ENCODE assay signal across 23 cellular contexts in genomic region chr3:103170651-103171050, GRCh38.
DNase-seq lines count a peak whose midpoint lies in the region; ATAC-seq and TF ChIP-seq lines count a peak whose summit lies in the region.
"Had no signal": no experiment of that assay in that cellular context is flagged by ENCODE, and none has a peak within 500 bp of the region (broad histone marks: within the 10 kb centered on the region; RNA-seq: fewer than 3 reads in every experiment).

No MANE protein-coding gene starts in this region.

- intact Hi-C loops in CD4-positive, alpha-beta memory T cell (cut with micrococcal nuclease) = no loop called here

- H3K27ac Mint-ChIP-seq in CD4-positive, alpha-beta memory T cell = no peak overlapping the region
- H3K27ac Mint-ChIP-seq: activated CD8-positive, alpha-beta memory T cell treated with anti-CD3 and anti-CD28 coated beads, Interleukin-2, amount 10 ng/mL, durations not matched to agents 7 days and 5 days; stimulated activated naive B cell treated with anti-CD40 and anti-IgM and Interleukin-4, amounts not matched to agents 10 μg/mL and 1 μg/mL and 100 μg/mL, for 72 hours had no signal

- H3K27me3 ChIP-seq in BE2C = no peaks in the 10 kb centered on the region
- H3K27me3 ChIP-seq in CD4-positive, alpha-beta memory T cell (ENCODE audit: insufficient read depth, low read length) = no peaks in the 10 kb centered on the region
- H3K27me3 ChIP-seq: adrenal gland, esophagus muscularis mucosa, left lung had no signal

- peak; percentile 69 for ATAC-seq in GM19397 (IDR thresholded peaks at IDR 0.05; ENCODE audit: unreplicated experiment)
- ATAC-seq in HG02678 (IDR thresholded peaks at IDR 0.05; ENCODE audit: unreplicated experiment) = peak; percentile 66
- peak; percentile 83 for ATAC-seq in HG03342 (IDR thresholded peaks at IDR 0.05; ENCODE audit: unreplicated experiment)
- ATAC-seq: activated CD8-positive, alpha-beta memory T cell treated with anti-CD3 and anti-CD28 coated beads, Interleukin-2, amount 10 ng/mL, durations not matched to agents 7 days and 5 days; left lung; mucosa of descending colon; stimulated activated naive B cell treated with anti-CD40 and anti-IgM and Interleukin-4, amounts not matched to agents 10 μg/mL and 1 μg/mL and 100 μg/mL, for 72 hours had no signal

- no peak for TF ChIP-seq CTCF in BE2C (IDR thresholded peaks at IDR 0.05; ENCODE audit: low read depth, low read length)

- POLR2A ChIA-PET in CD4-positive, alpha-beta memory T cell (lab: Charles Lee; ENCODE audit: partially characterized antibody) = no interaction called here

- peaks cover 0 to 7% (median 3%) of the 10 kb centered on the region in 8 donors for H3K9me3 Mint-ChIP-seq in CD4-positive, alpha-beta memory T cell

- H3K27me3 Mint-ChIP-seq in CD4-positive, alpha-beta memory T cell = no peaks in the 10 kb centered on the region
- H3K27me3 Mint-ChIP-seq: activated CD8-positive, alpha-beta memory T cell treated with anti-CD3 and anti-CD28 coated beads, Interleukin-2, amount 10 ng/mL, durations not matched to agents 7 days and 5 days; stimulated activated naive B cell treated with anti-CD40 and anti-IgM and Interleukin-4, amounts not matched to agents 10 μg/mL and 1 μg/mL and 100 μg/mL, for 72 hours had no signal

- H3K9me3 ChIP-seq in BE2C = no peaks in the 10 kb centered on the region
- H3K9me3 ChIP-seq in CD4-positive, alpha-beta memory T cell (ENCODE audit: control insufficient read depth in 1 of 2, low read length in 2 of 2) = no peaks in the 10 kb centered on the region
- H3K9me3 ChIP-seq: adrenal gland, esophagus muscularis mucosa, mucosa of descending colon had no signal

- CTCF ChIA-PET in CD4-positive, alpha-beta memory T cell (lab: Charles Lee; ENCODE audit: partially characterized antibody) = no interaction called here

- H3K4me3 Mint-ChIP-seq in CD4-positive, alpha-beta memory T cell = no peak overlapping the region
- H3K4me3 Mint-ChIP-seq: activated CD8-positive, alpha-beta memory T cell treated with anti-CD3 and anti-CD28 coated beads, Interleukin-2, amount 10 ng/mL, durations not matched to agents 7 days and 5 days; stimulated activated naive B cell treated with anti-CD40 and anti-IgM and Interleukin-4, amounts not matched to agents 10 μg/mL and 1 μg/mL and 100 μg/mL, for 72 hours had no signal

- no peak overlapping the region for H3K27ac ChIP-seq in CD4-positive, alpha-beta memory T cell (ENCODE audit: low read depth, low read length)
- H3K27ac ChIP-seq: 22Rv1, adrenal gland, C4-2B, esophagus muscularis mucosa, KMS-11, left lung had no signal

- no peak overlapping the region for H3K4me3 ChIP-seq in BE2C (ENCODE audit: low read depth, low read length)
- no peak overlapping the region for H3K4me3 ChIP-seq in CD4-positive, alpha-beta memory T cell (ENCODE audit: low read length in 2 of 2)
- H3K4me3 ChIP-seq: adrenal gland, esophagus muscularis mucosa, left lung, mucosa of descending colon had no signal

- no peaks in the 10 kb centered on the region for H3K36me3 ChIP-seq in BE2C
- no peaks in the 10 kb centered on the region for H3K36me3 ChIP-seq in CD4-positive, alpha-beta memory T cell (ENCODE audit: insufficient read depth, low read length)
- H3K36me3 ChIP-seq: adrenal gland, esophagus muscularis mucosa, left lung had no signal

- no peaks in the 10 kb centered on the region for H3K4me1 Mint-ChIP-seq in CD4-positive, alpha-beta memory T cell
- H3K4me1 Mint-ChIP-seq: activated CD8-positive, alpha-beta memory T cell treated with anti-CD3 and anti-CD28 coated beads, Interleukin-2, amount 10 ng/mL, durations not matched to agents 7 days and 5 days; stimulated activated naive B cell treated with anti-CD40 and anti-IgM and Interleukin-4, amounts not matched to agents 10 μg/mL and 1 μg/mL and 100 μg/mL, for 72 hours had no signal

- DNase-seq in BE2C = peak; percentile 68
- no peak for DNase-seq in NCI-H774 (lab: John Stamatoyannopoulos, UW)
- DNase-seq in activated CD4-positive, CD25-positive, alpha-beta regulatory T cell treated with anti-CD3 and anti-CD28 coated beads, Interleukin-2, amount 50 U/mL, for 72 hours = no peak
- DNase-seq in SIG-M5 (lab: John Stamatoyannopoulos, UW) = no peak
- no peak for DNase-seq in CD4-positive, alpha-beta memory T cell
- DNase-seq: activated CD8-positive, alpha-beta memory T cell treated with anti-CD3 and anti-CD28 coated beads, Interleukin-2, amount 10 ng/mL, durations not matched to agents 7 days and 5 days; activated effector memory CD4-positive, alpha-beta T cell treated with anti-CD3 and anti-CD28 coated beads, Interleukin-2, amount 50 U/mL, for 16 hours; adrenal gland; caudate nucleus; glutamatergic neuron; left lung; mucosa of descending colon; NCI-H1048; NCI-H526 treated with DMSO at 0.1 percent for 48 hours; stimulated activated naive B cell treated with anti-CD40 and anti-IgM and Interleukin-4, amounts not matched to agents 10 μg/mL and 1 μg/mL and 100 μg/mL, for 72 hours; trophoblast cell had no signal

- H3K36me3 Mint-ChIP-seq in CD4-positive, alpha-beta memory T cell = no peaks in the 10 kb centered on the region
- H3K36me3 Mint-ChIP-seq: activated CD8-positive, alpha-beta memory T cell treated with anti-CD3 and anti-CD28 coated beads, Interleukin-2, amount 10 ng/mL, durations not matched to agents 7 days and 5 days; stimulated activated naive B cell treated with anti-CD40 and anti-IgM and Interleukin-4, amounts not matched to agents 10 μg/mL and 1 μg/mL and 100 μg/mL, for 72 hours had no signal

- peaks cover 17% of the 10 kb centered on the region for H3K4me1 ChIP-seq in BE2C
- H3K4me1 ChIP-seq in CD4-positive, alpha-beta memory T cell (ENCODE audit: insufficient read depth, low read length) = no peaks in the 10 kb centered on the region
- H3K4me1 ChIP-seq: adrenal gland, esophagus muscularis mucosa, left lung had no signal
